25 cellular contexts compared by ENCODE assay signal in the genomic region with DNA sequence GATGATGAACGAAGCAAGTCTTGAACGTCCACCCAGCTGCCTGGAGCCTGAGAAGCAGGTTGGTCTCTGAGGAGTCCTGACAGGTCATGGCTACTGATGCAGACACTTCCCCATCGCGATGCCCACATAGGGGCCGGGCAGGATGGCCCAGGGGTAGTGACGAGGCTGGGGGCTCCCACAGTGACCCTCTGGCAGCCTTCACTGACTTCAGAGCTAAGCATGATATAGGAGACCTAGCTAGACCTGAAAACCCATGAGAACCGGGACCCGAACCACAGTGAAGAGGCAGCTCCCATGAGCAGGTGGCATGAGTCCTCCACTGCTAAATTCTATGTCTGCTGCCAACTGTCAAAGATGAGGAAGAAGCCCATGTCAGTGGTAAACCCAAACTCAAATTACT.
"Had no signal": no experiment of that assay in that cellular context is flagged by ENCODE, and none has a peak within 500 bp of the region (broad histone marks: within the 10 kb centered on the region; RNA-seq: fewer than 3 reads in every experiment).

No MANE protein-coding gene starts in this region.

- H3K36me3 ChIP-seq: breast epithelium had no signal

- H3K27ac ChIP-seq: body of pancreas, coronary artery had no signal

- H3K27ac Mint-ChIP-seq: activated CD4-positive, alpha-beta T cell treated with anti-CD3 and anti-CD28 coated beads for 36 hours; activated CD4-positive, alpha-beta T cell treated with anti-CD3 and anti-CD28 coated beads, Interleukin-2, amount 10 ng/mL, durations not matched to agents 7 days and 5 days; activated CD8-positive, alpha-beta T cell treated with anti-CD3 and anti-CD28 coated beads for 36 hours; activated naive CD8-positive, alpha-beta T cell; activated T-helper 17 cell treated with anti-CD3 and anti-CD28 coated beads, Interleukin-2, amount 50 U/mL, for 72 hours; dendritic cell treated with granulocyte-macrophage colony-stimulating factor and Interleukin-4, amounts not matched to agents 40 ng/mL and 50 ng/mL, for 4 days; endodermal cell had no signal

- H3K4me1 Mint-ChIP-seq: activated CD4-positive, alpha-beta T cell treated with anti-CD3 and anti-CD28 coated beads for 36 hours; activated CD4-positive, alpha-beta T cell treated with anti-CD3 and anti-CD28 coated beads, Interleukin-2, amount 10 ng/mL, durations not matched to agents 7 days and 5 days; activated T-helper 17 cell treated with anti-CD3 and anti-CD28 coated beads, Interleukin-2, amount 50 U/mL, for 72 hours; central memory CD8-positive, alpha-beta T cell had no signal

- H3K4me1 ChIP-seq: body of pancreas, breast epithelium had no signal

- H3K4me3 ChIP-seq: body of pancreas, breast epithelium, coronary artery, dorsolateral prefrontal cortex had no signal

- DNase-seq: activated CD4-positive, alpha-beta T cell treated with anti-CD3 and anti-CD28 coated beads for 36 hours; activated CD4-positive, alpha-beta T cell treated with anti-CD3 and anti-CD28 coated beads, Interleukin-2, amount 10 ng/mL, durations not matched to agents 7 days and 5 days; activated CD4-positive, alpha-beta T cell treated with anti-CD3 and anti-CD28 coated beads, Interleukin-2, amount 50 U/mL, for 48 hours; activated CD4-positive, CD25-positive, alpha-beta regulatory T cell; activated CD4-positive, CD25-positive, alpha-beta regulatory T cell treated with anti-CD3 and anti-CD28 coated beads, Interleukin-2, amount 50 U/mL, for 72 hours; activated CD8-positive, alpha-beta memory T cell treated with anti-CD3 and anti-CD28 coated beads for 24 hours; activated CD8-positive, alpha-beta T cell treated with anti-CD3 and anti-CD28 coated beads for 36 hours; activated effector memory CD4-positive, alpha-beta T cell treated with Interleukin-2 at 50 U/mL for 16 hours; activated gamma-delta T cell treated with Interleukin-2 at 50 U/mL for 16 hours; activated naive CD4-positive, alpha-beta T cell treated with anti-CD3 and anti-CD28 coated beads, Interleukin-2, amount 50 U/mL, for 16 hours; activated naive CD4-positive, alpha-beta T cell treated with Interleukin-2 at 50 U/mL for 16 hours; activated T-cell treated with anti-CD3 and anti-CD28 coated beads, Interleukin-2, amount 50 U/mL, for 4 hours; amniotic stem cell; dorsolateral prefrontal cortex; effector memory CD4-positive, alpha-beta T cell; endodermal cell; T-helper 2 cell had no signal

- ATAC-seq: activated CD4-positive, alpha-beta T cell treated with anti-CD3 and anti-CD28 coated beads for 36 hours; activated CD8-positive, alpha-beta T cell treated with anti-CD3 and anti-CD28 coated beads for 36 hours; activated T-cell treated with anti-CD3 and anti-CD28 coated beads, Interleukin-2, amount 50 U/mL, for 4 hours; activated T-helper 17 cell treated with anti-CD3 and anti-CD28 coated beads, Interleukin-2, amount 50 U/mL, for 72 hours; body of pancreas had no signal

- H3K4me3 Mint-ChIP-seq: activated CD4-positive, alpha-beta T cell treated with anti-CD3 and anti-CD28 coated beads for 36 hours; activated CD4-positive, alpha-beta T cell treated with anti-CD3 and anti-CD28 coated beads, Interleukin-2, amount 10 ng/mL, durations not matched to agents 7 days and 5 days; activated CD8-positive, alpha-beta T cell treated with anti-CD3 and anti-CD28 coated beads for 36 hours; activated naive CD8-positive, alpha-beta T cell; activated T-cell treated with anti-CD3 and anti-CD28 coated beads, Interleukin-2, amount 50 U/mL, for 4 hours; activated T-helper 17 cell treated with anti-CD3 and anti-CD28 coated beads, Interleukin-2, amount 50 U/mL, for 72 hours; central memory CD8-positive, alpha-beta T cell; dendritic cell treated with granulocyte-macrophage colony-stimulating factor and Interleukin-4, amounts not matched to agents 40 ng/mL and 50 ng/mL, for 4 days; endodermal cell had no signal

- FAIRE-seq: frontal cortex had no signal

- H3K27me3 ChIP-seq: body of pancreas, breast epithelium had no signal

- H3K9me3 Mint-ChIP-seq: activated CD4-positive, alpha-beta T cell treated with anti-CD3 and anti-CD28 coated beads, Interleukin-2, amount 10 ng/mL, durations not matched to agents 7 days and 5 days; activated CD8-positive, alpha-beta T cell treated with anti-CD3 and anti-CD28 coated beads for 36 hours; activated T-cell treated with anti-CD3 and anti-CD28 coated beads, Interleukin-2, amount 50 U/mL, for 4 hours; activated T-helper 17 cell treated with anti-CD3 and anti-CD28 coated beads, Interleukin-2, amount 50 U/mL, for 72 hours; central memory CD8-positive, alpha-beta T cell; dendritic cell treated with granulocyte-macrophage colony-stimulating factor and Interleukin-4, amounts not matched to agents 40 ng/mL and 50 ng/mL, for 4 days; endodermal cell had no signal

- H3K9me3 ChIP-seq: body of pancreas, breast epithelium had no signal
